ENCODE assay signal across 8 cellular contexts in the genomic region with DNA sequence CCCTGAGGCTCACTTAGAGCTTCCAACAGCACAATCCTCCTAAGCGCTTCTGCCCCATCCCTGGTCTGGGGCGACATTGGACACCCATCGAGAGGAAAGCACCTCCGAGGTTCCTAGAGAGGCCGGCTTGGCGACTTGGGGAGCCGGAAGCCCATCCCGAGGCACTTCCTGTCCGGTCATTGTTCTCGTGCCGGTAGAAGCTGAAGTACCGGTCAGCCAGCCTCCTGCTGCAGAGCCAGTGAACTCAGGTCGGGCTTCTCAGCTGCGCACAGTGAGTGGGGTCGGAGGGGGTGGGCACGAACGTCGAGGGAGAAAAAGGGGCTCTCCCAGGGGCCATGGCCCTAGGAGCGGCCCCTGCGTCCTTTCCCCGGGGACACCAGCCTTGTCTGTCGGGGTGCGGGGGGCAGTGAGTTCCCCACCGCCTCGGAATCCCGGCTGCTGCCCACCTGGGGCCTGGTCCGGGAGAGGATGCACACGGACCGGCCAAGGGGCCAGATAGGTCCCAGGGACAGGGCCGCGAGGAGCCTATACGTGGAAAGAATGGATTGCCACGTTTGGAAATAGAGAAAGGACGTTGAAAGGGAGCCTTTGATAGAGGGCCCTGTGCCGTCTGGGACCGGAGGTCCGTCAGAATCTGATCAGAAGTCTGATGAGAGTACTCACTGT. TPM values are rescaled to one million over a fixed set of nuclear protein-coding genes. Genes with fewer than 3 reads are reported as not detected.
DNase-seq lines count a peak whose midpoint lies in the region; ATAC-seq and TF ChIP-seq lines count a peak whose summit lies in the region.

TSS of gene ZNF35 (plus strand) at position 169 of the 666 bp plus-strand sequence. CDS start 2,336 bp downstream, outside the sequence.

- peak; percentile 96 for ATAC-seq in GM19467 (IDR thresholded peaks at IDR 0.05; ENCODE audit: unreplicated experiment)

- TF ChIP-seq CTCF in transverse colon (IDR thresholded peaks at IDR 0.05), result no peak

- H3K79me1 ChIP-seq in neuronal stem cell (ENCODE audit: low read depth, low read length), result no peaks in the 10 kb centered on the region

- peaks cover 25 to 76% of the 10 kb centered on the region in 2 donors for H3K36me3 ChIP-seq in neuronal stem cell (replicated peaks in 1 of 2; ENCODE audit: control insufficient read depth in 2 of 2, insufficient read depth in 2 of 2, low read length in 2 of 2)
- peaks cover 0 to 34% (median 7%) of the 10 kb centered on the region in 4 donors for H3K36me3 ChIP-seq in transverse colon

- H3K4me3 ChIP-seq in neuronal stem cell (ENCODE audit: low read length in 2 of 2) (peak within 1 kb of the TSS; percentile 65 to 97), transverse colon (peak within 1 kb of the TSS; percentile 73 to 92 (median 82))

- no peak for TF ChIP-seq EP300 in transverse colon (IDR thresholded peaks at IDR 0.05; ENCODE audit: low read depth)

- H3K36me3 Mint-ChIP-seq in activated naive CD4-positive, alpha-beta T cell treated with anti-CD3 and anti-CD28 coated beads, Interleukin-2, amount 50 U/mL, for 24 hours, result peaks cover 21% of the 10 kb centered on the region

- H2AFZ ChIP-seq in neuronal stem cell (ENCODE audit: low read length), result peak within 1 kb of the TSS; percentile 81

- H3K4me2 ChIP-seq in neuronal stem cell (ENCODE audit: insufficient read depth, low read length, poor library complexity, severe bottlenecking), result peak within 1 kb of the TSS; percentile 58

- peaks cover 14% of the 10 kb centered on the region for H3K4me1 Mint-ChIP-seq in activated naive CD4-positive, alpha-beta T cell treated with anti-CD3 and anti-CD28 coated beads, Interleukin-2, amount 50 U/mL, for 24 hours

- H2AK5ac ChIP-seq in neuronal stem cell (ENCODE audit: low read depth, low read length), result no peak within 1 kb of the TSS

- H3K23ac ChIP-seq in neuronal stem cell (ENCODE audit: low read depth, low read length, poor library complexity), result peak within 1 kb of the TSS; percentile 1

- H4K91ac ChIP-seq in neuronal stem cell (ENCODE audit: low read depth, low read length, poor library complexity), result no peak within 1 kb of the TSS

- intact Hi-C loops in transverse colon (cut with DNase I; ENCODE audit: low total_unique reads), result no loop called here

- peak within 1 kb of the TSS; percentile 59 for H3K18ac ChIP-seq in neuronal stem cell (ENCODE audit: low read length)

- H3K14ac ChIP-seq in neuronal stem cell (ENCODE audit: low read length), result peak within 1 kb of the TSS; percentile 14

- WGBS in neuronal stem cell (ENCODE audit: extremely low coverage in 2 of 2, insufficient read length in 2 of 2, insufficient replicate concordance in 1 of 2), 2 donors, result no CpG with 5 or more reads among the region's 37 CpGs
- WGBS in transverse colon (ENCODE audit: low coverage in 1 of 2), 2 donors, result 0 to 1% methylated on average over 1 to 36 of the region's 37 CpGs

- no peak within 1 kb of the TSS for H2BK5ac ChIP-seq in neuronal stem cell (ENCODE audit: low read length)

- H3K27ac ChIP-seq in neuronal stem cell (replicated peaks; ENCODE audit: low read length), result no peak within 1 kb of the TSS
- H3K27ac ChIP-seq in transverse colon, result peak within 1 kb of the TSS; percentile 55 to 76 (median 68)

- no peak within 1 kb of the TSS for H3K4ac ChIP-seq in neuronal stem cell (ENCODE audit: low read length)

- no peak within 1 kb of the TSS for H3K27ac Mint-ChIP-seq in activated naive CD4-positive, alpha-beta T cell treated with anti-CD3 and anti-CD28 coated beads, Interleukin-2, amount 50 U/mL, for 24 hours

- H3K4me1 ChIP-seq in neuronal stem cell (ENCODE audit: control insufficient read depth in 2 of 2, insufficient read depth in 1 of 2, low read depth in 1 of 2, low read length in 2 of 2) (peaks cover 0 to 2% of the 10 kb centered on the region in 2 donors), transverse colon (peaks cover 0 to 13% (median 8%) of the 10 kb centered on the region in 4 donors)

- H2BK12ac ChIP-seq in neuronal stem cell (ENCODE audit: low read length), result no peak within 1 kb of the TSS

- H3K9ac ChIP-seq in neuronal stem cell (ENCODE audit: low read depth, low read length, poor library complexity), result peak within 1 kb of the TSS; percentile 56

- no peak within 1 kb of the TSS for H4K8ac ChIP-seq in neuronal stem cell (ENCODE audit: low read depth, low read length)

- no peak within 1 kb of the TSS for H2BK15ac ChIP-seq in neuronal stem cell (ENCODE audit: low read length)

- peak; percentile 35 for DNase-seq in DMS79 (lab: John Stamatoyannopoulos, UW)
- DNase-seq in HK-2 (ENCODE audit: unreplicated experiment), result peak; percentile 78
- peak; percentile 72 to 77 for DNase-seq in NOMO-1 (lab: John Stamatoyannopoulos, UW; ENCODE audit: unreplicated experiment in 2 of 2)
- DNase-seq in glomerular visceral epithelial cell (ENCODE audit: extremely low spot score), result peak; percentile 87
- DNase-seq in neuronal stem cell (ENCODE audit: low spot score), result peak; percentile 85
- DNase-seq in transverse colon, result peak; percentile 77

- H2BK120ac ChIP-seq in neuronal stem cell (ENCODE audit: low read depth, low read length), result no peak within 1 kb of the TSS

- no peaks in the 10 kb centered on the region for H3K27me3 ChIP-seq in neuronal stem cell (ENCODE audit: control insufficient read depth in 3 of 3, insufficient read depth in 3 of 3, low read depth in 1 of 3, low read length in 3 of 3)
- no peaks in the 10 kb centered on the region for H3K27me3 ChIP-seq in transverse colon

- peaks cover 23% of the 10 kb centered on the region for H3K9me3 Mint-ChIP-seq in activated naive CD4-positive, alpha-beta T cell treated with anti-CD3 and anti-CD28 coated beads, Interleukin-2, amount 50 U/mL, for 24 hours

- H3K9me3 ChIP-seq in neuronal stem cell (replicated peaks in 1 of 2; ENCODE audit: control insufficient read depth in 2 of 2, insufficient read depth in 1 of 2, low read depth in 1 of 2, low read length in 2 of 2), result peaks cover 2 to 14% of the 10 kb centered on the region in 2 donors
- H3K9me3 ChIP-seq in transverse colon, result peaks cover 10 to 14% of the 10 kb centered on the region in 2 donors

- peaks cover 8% of the 10 kb centered on the region for H3K27me3 Mint-ChIP-seq in activated naive CD4-positive, alpha-beta T cell treated with anti-CD3 and anti-CD28 coated beads, Interleukin-2, amount 50 U/mL, for 24 hours

- peak within 1 kb of the TSS; percentile 74 for H3K4me3 Mint-ChIP-seq in activated naive CD4-positive, alpha-beta T cell treated with anti-CD3 and anti-CD28 coated beads, Interleukin-2, amount 50 U/mL, for 24 hours

- in situ Hi-C loops in transverse colon (cut with MboI; ENCODE audit: low pct_ligation_motif_present in 1 of 4, low pct_unique_long_range_greater_than_20kb in 1 of 4, low sequenced_read_pairs in 3 of 4), result no loop called here

- peak; percentile 27 for TF ChIP-seq POLR2A in transverse colon (IDR thresholded peaks at IDR 0.05)

RNA-seq across cellular contexts. Expression of gene ZNF35, which starts in this region (rescaled TPM):
- 8.0 TPM for polyA plus RNA-seq in neuronal stem cell (2013, experiment 1 of 2)
- 8.8 TPM for polyA plus RNA-seq in neuronal stem cell (2013, experiment 2 of 2)
- 1 to 10 TPM in 2 of 4 donors, under 1 TPM in 1, not detected in 1; 1.00 to 6.8 (median 5.9) TPM for total RNA-seq in transverse colon

Comparison
In these comparisons a context has a peak if more than half of its experiments do, and no peak if none do; other contexts are left out.
1. DNase-seq: peak in every context shown above with its lines; median percentile 87 in glomerular visceral epithelial cell; 85 in neuronal stem cell; 78 in HK-2; 77 in transverse colon; 74 in NOMO-1; 35 in DMS79.